2 cellular contexts compared by ENCODE assay signal in the genomic region with DNA sequence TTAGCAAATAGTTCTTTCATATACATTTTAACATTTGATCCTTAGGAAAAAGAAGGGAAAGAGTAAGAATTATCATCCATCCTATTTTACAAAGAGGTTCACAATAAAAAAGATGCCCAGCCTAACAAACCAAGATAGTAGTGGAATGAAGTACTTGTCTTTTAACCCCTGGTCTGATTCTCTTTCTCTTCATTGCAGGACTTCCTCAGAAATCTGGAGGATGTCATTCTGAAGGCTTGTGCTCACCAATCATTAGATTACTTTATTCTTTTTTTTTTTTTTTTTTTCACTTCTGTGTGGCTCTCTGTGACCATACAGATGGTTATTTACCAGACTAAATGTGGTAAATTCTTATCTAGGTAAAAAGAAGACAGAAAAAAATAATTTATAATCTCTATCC.
TF ChIP-seq lines count a peak whose summit lies in the region.

No MANE protein-coding gene starts in this region.

TF ChIP-seq in A549, 52 proteins besides CTCF, POLR2A, EP300 and RAD21 (continued from another document):
- TF ChIP-seq SREBF2 (IDR thresholded peaks at IDR 0.05) = no peak

TF ChIP-seq in HepG2, 621 proteins besides CTCF, POLR2A, EP300 and RAD21 (continued from another document):
- TF ChIP-seq HOXA9 (CRISPR knock-in tag; IDR thresholded peaks at IDR 0.05; ENCODE audit: borderline replicate concordance) (no peak), CENPX (CRISPR knock-in tag; IDR thresholded peaks at IDR 0.05) (no peak), ZNF225 (CRISPR knock-in tag; IDR thresholded peaks at IDR 0.05) (no peak), CBX5 (CRISPR knock-in tag; IDR thresholded peaks at IDR 0.05; ENCODE audit: borderline replicate concordance) (no peak), ZNF605 (CRISPR knock-in tag; IDR thresholded peaks at IDR 0.05) (no peak), SNRNP70 (IDR thresholded peaks at IDR 0.05; ENCODE audit: low read depth, low read length) (no peak), ZNF232 (CRISPR knock-in tag; IDR thresholded peaks at IDR 0.05; ENCODE audit: borderline replicate concordance) (no peak), BRD4 (CRISPR knock-in tag; IDR thresholded peaks at IDR 0.05) (no peak), ZNF282 (IDR thresholded peaks at IDR 0.05; ENCODE audit: partially characterized antibody) (no peak), PITX1 (CRISPR knock-in tag; IDR thresholded peaks at IDR 0.05) (no peak)
- TF ChIP-seq, protein P1, sequence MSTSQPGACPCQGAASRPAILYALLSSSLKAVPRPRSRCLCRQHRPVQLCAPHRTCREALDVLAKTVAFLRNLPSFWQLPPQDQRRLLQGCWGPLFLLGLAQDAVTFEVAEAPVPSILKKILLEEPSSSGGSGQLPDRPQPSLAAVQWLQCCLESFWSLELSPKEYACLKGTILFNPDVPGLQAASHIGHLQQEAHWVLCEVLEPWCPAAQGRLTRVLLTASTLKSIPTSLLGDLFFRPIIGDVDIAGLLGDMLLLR (CRISPR knock-in tag; IDR thresholded peaks at IDR 0.05) = no peak
- TF ChIP-seq, protein P2, sequence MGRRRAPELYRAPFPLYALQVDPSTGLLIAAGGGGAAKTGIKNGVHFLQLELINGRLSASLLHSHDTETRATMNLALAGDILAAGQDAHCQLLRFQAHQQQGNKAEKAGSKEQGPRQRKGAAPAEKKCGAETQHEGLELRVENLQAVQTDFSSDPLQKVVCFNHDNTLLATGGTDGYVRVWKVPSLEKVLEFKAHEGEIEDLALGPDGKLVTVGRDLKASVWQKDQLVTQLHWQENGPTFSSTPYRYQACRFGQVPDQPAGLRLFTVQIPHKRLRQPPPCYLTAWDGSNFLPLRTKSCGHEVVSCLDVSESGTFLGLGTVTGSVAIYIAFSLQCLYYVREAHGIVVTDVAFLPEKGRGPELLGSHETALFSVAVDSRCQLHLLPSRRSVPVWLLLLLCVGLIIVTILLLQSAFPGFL (CRISPR knock-in tag; IDR thresholded peaks at IDR 0.05) = no peak
- TF ChIP-seq, protein P3, sequence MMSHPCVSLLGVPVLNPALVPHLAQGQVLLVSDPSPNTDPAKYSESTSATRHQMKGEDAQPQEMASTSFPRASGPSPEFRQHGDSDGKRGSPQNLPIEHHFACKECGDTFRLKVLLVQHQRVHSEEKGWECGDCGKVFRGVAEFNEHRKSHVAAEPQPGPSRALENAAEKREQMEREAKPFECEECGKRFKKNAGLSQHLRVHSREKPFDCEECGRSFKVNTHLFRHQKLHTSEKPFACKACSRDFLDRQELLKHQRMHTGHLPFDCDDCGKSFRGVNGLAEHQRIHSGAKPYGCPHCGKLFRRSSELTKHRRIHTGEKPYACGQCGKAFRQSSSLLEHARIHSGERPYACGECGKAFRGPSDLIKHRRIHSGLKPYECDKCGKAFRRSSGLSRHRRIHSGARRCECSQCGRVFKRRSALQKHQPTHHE (CRISPR knock-in tag; IDR thresholded peaks at IDR 0.05; ENCODE audit: borderline replicate concordance) = no peak
